ENCODE assay signal across 18 cellular contexts in the genomic region with DNA sequence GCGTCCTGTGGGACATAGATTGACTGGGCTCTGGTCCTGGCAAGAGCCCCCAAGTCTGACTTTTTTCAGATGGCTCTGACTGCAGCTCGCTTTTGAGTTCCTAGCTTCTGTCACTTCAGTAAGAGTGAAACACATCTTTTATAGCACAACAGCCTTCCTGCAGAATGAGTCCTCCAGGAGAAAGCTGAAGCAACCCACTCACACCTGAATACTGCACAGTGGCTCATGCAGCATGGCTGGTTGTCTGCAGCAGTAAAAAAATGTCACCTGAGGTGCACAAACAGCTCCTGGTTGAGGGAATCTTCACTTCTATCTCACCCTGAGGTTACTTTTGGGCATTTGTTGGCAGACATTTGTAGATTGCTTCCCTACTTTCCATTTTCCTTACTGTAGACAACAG.
DNase-seq lines count a peak whose midpoint lies in the region; ATAC-seq and TF ChIP-seq lines count a peak whose summit lies in the region.
"Had no signal": no experiment of that assay in that cellular context is flagged by ENCODE, and none has a peak within 500 bp of the region (broad histone marks: within the 10 kb centered on the region; RNA-seq: fewer than 3 reads in every experiment).

No MANE protein-coding gene starts in this region.

- H3K27ac ChIP-seq in VCaP = peak overlapping the region; percentile 81
- H3K27ac ChIP-seq: BLaER1 had no signal

- no peak overlapping the region for H3K27ac Mint-ChIP-seq in stimulated activated naive CD8-positive, alpha-beta T cell treated with anti-CD3 and anti-CD28 coated beads, Interleukin-15, amount 100 ng/mL, for 72 hours
- H3K27ac Mint-ChIP-seq in nephron = peak overlapping the region; percentile 63 to 69 (median 64)
- H3K27ac Mint-ChIP-seq: CD4-positive, alpha-beta T cell; CD8-positive, alpha-beta T cell had no signal

- H3K36me3 Mint-ChIP-seq in nephron (ENCODE audit: low read depth) = no peaks in the 10 kb centered on the region
- H3K36me3 Mint-ChIP-seq: CD8-positive, alpha-beta T cell had no signal

- ATAC-seq in stimulated activated naive CD8-positive, alpha-beta T cell treated with anti-CD3 and anti-CD28 coated beads, Interleukin-15, amount 100 ng/mL, for 72 hours = peak; percentile 28
- no peak for ATAC-seq in stimulated activated naive CD8-positive, alpha-beta T cell treated with anti-CD3 and anti-CD28 coated beads, Interleukin-15, Interleukin-2, amounts not matched to agents 100 U/mL and 50 U/mL, for 24 hours
- ATAC-seq in GM21526 (IDR thresholded peaks at IDR 0.05; ENCODE audit: low FRiP score, unreplicated experiment) = no peak
- ATAC-seq: CD8-positive, alpha-beta T cell had no signal

- in situ Hi-C loops in GM13977 (cut with MboI; ENCODE audit: low pct_unique_long_range_greater_than_20kb, low sequenced_read_pairs, unreplicated experiment) = no loop called here

- TF ChIP-seq CTCF in VCaP (conservative IDR thresholded peaks at IDR 0.05) (no peak), nephron (IDR thresholded peaks at IDR 0.05; ENCODE audit: unreplicated experiment in 3 of 3) (no peak), GM13977 (IDR thresholded peaks at IDR 0.05; ENCODE audit: extremely low read depth, insufficient read depth, missing control alignments) (no peak)

- DNase-seq in stimulated activated naive CD8-positive, alpha-beta T cell treated with anti-CD3 and anti-CD28 coated beads, Interleukin-15, amount 100 ng/mL, for 72 hours = no peak
- DNase-seq in stimulated activated naive CD8-positive, alpha-beta T cell treated with anti-CD3 and anti-CD28 coated beads, Interleukin-15, Interleukin-2, amounts not matched to agents 100 U/mL and 50 U/mL, for 24 hours = no peak
- DNase-seq in activated CD4-positive, alpha-beta T cell treated with anti-CD3 and anti-CD28 coated beads for 48 hours = no peak
- DNase-seq in GM13977 (ENCODE audit: low spot score) = no peak
- DNase-seq: 8988T; ACHN; BE2C; C1 segment of cervical spinal cord; Caco-2; Calu3; CD4-positive, alpha-beta T cell; CD8-positive, alpha-beta T cell; DMS79 treated with DMSO at 0.1 percent for 48 hours; GF-D8 had no signal

- no peak overlapping the region for H3K4me3 Mint-ChIP-seq in stimulated activated naive CD8-positive, alpha-beta T cell treated with anti-CD3 and anti-CD28 coated beads, Interleukin-15, amount 100 ng/mL, for 72 hours
- no peak overlapping the region for H3K4me3 Mint-ChIP-seq in nephron
- H3K4me3 Mint-ChIP-seq: CD4-positive, alpha-beta T cell; CD8-positive, alpha-beta T cell had no signal

- no peaks in the 10 kb centered on the region for H3K4me1 Mint-ChIP-seq in stimulated activated naive CD8-positive, alpha-beta T cell treated with anti-CD3 and anti-CD28 coated beads, Interleukin-15, amount 100 ng/mL, for 72 hours
- H3K4me1 Mint-ChIP-seq in nephron = peaks cover 38% of the 10 kb centered on the region

- H3K9me3 Mint-ChIP-seq in stimulated activated naive CD8-positive, alpha-beta T cell treated with anti-CD3 and anti-CD28 coated beads, Interleukin-15, amount 100 ng/mL, for 72 hours = peaks cover 0 to 7% of the 10 kb centered on the region in 2 donors
- no peaks in the 10 kb centered on the region for H3K9me3 Mint-ChIP-seq in nephron
- H3K9me3 Mint-ChIP-seq: CD4-positive, alpha-beta T cell; CD8-positive, alpha-beta T cell had no signal

- no peaks in the 10 kb centered on the region for H3K27me3 Mint-ChIP-seq in stimulated activated naive CD8-positive, alpha-beta T cell treated with anti-CD3 and anti-CD28 coated beads, Interleukin-15, amount 100 ng/mL, for 72 hours
- no peaks in the 10 kb centered on the region for H3K27me3 Mint-ChIP-seq in nephron (ENCODE audit: low read depth)
- H3K27me3 Mint-ChIP-seq: CD4-positive, alpha-beta T cell had no signal

Comparison
In these comparisons a context has a peak if more than half of its experiments do, and no peak if none do; other contexts are left out.
1. H3K27ac Mint-ChIP-seq: peak in nephron (3 of 3); none in stimulated activated naive CD8-positive, alpha-beta T cell treated with anti-CD3 and anti-CD28 coated beads, Interleukin-15, amount 100 ng/mL, for 72 hours (0 of 2).